In the genomic region with DNA sequence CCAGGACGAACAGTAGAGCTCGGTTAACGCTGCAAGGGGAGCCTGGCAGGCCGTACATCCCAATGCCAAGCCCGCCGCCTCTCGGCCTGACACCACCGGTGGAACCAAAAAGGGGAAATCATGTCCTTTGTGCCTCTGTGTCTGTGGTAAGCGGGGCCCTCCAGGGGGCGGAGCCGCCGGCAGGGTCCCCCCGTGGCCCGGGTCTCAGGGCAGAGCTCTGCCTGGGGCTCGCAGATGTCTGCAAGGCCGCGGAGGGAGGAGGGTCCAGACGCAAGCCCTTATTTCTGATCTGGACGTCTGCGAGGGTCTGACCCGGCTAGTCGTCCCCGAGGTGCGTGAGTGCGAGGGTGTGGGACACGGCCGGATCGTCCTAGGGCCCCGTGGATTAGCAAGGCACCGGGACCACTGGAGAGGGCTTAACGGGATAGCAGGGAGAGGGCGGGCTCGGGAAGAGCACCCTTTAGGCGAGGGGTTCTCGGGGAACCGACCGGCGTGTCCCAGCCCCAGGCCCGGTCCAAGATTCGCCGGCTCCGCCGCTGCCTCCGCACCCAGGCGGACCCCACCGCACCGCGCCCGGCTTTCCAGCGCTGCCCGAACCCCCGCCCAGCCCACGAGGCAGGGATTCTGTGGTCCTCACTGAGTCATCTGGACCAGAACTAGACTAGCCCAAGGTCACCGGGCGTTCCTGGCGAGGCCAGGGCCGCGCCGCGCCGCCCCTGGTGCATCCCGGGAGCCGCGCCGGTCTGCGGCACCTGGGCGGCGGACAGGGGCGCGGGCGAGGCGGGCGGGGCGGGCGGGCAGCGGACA, we compare ENCODE assay signal across 8 cellular contexts. TPM values are rescaled to one million over a fixed set of nuclear protein-coding genes. Genes with fewer than 3 reads are reported as not detected.
DNase-seq lines count a peak whose midpoint lies in the region; ATAC-seq, FAIRE-seq and TF ChIP-seq lines count a peak whose summit lies in the region.

No MANE protein-coding gene starts in this region.

- no peak for FAIRE-seq in RCC 7860 (lab: Jason Lieb, UNC)

- WGBS in mesodermal cell (ENCODE audit: insufficient coverage in 2 of 2), 2 experiments: 2 to 3% methylated on average over 54 to 76 of the region's 76 CpGs

- H2AFZ ChIP-seq in DND-41 (ENCODE audit: low read depth, low read length): peak overlapping the region; percentile 90

- H3K9ac ChIP-seq in DND-41 (ENCODE audit: low read depth, low read length) (peak overlapping the region; percentile 71), endocrine pancreas (ENCODE audit: control insufficient read depth, insufficient read depth, low read length) (peak overlapping the region; percentile 93)

- H3K4me2 ChIP-seq in DND-41 (ENCODE audit: insufficient read depth, low read length): peak overlapping the region; percentile 89

- H3K4me1 ChIP-seq in DND-41 (ENCODE audit: insufficient read depth, low read length) (peaks cover 32% of the 10 kb centered on the region), endocrine pancreas (ENCODE audit: control insufficient read depth, insufficient read depth, low read length) (no peaks in the 10 kb centered on the region), mesodermal cell (ENCODE audit: control insufficient read depth, insufficient read depth, low read length, poor library complexity, severe bottlenecking) (peaks cover 7% of the 10 kb centered on the region)

- H3K36me3 ChIP-seq in DND-41 (ENCODE audit: insufficient read depth, low read length) (peaks cover 8% of the 10 kb centered on the region; the same call in 1 of the 2 replicates), endocrine pancreas (ENCODE audit: control insufficient read depth, insufficient read depth, low read length) (no peaks in the 10 kb centered on the region), mesodermal cell (ENCODE audit: control insufficient read depth, insufficient read depth, low read length) (peaks cover 7% of the 10 kb centered on the region)

- peaks cover 30% of the 10 kb centered on the region for H4K20me1 ChIP-seq in DND-41 (ENCODE audit: insufficient read depth, low read length)

- peak; percentile 76 for DNase-seq in DND-41
- DNase-seq in NCI-H146 treated with DMSO at 0.1 percent for 48 hours (lab: John Stamatoyannopoulos, UW; ENCODE audit: unreplicated experiment): peak; percentile 19
- DNase-seq in activated CD8-positive, alpha-beta memory T cell treated with anti-CD3 and anti-CD28 coated beads for 4 hours (ENCODE audit: low read depth in 2 of 2): peak; percentile 14 to 18
- peak; percentile 31 to 32 for DNase-seq in stimulated activated CD8-positive, alpha-beta memory T cell treated with anti-CD3 and anti-CD28 coated beads, Interleukin-15, amount 100 ng/mL, for 48 hours (ENCODE audit: low read depth in 2 of 2)
- DNase-seq in RCC 7860 (ENCODE audit: low spot score): no peak

- peaks cover 39% of the 10 kb centered on the region for H3K79me2 ChIP-seq in DND-41 (ENCODE audit: insufficient read depth, low read length)

- H3K4me3 ChIP-seq in DND-41 (ENCODE audit: low read depth in 1 of 2, low read length in 2 of 2) (peak overlapping the region; percentile 48 to 79; a peak in 3 of 4 replicates), endocrine pancreas (ENCODE audit: control insufficient read depth, insufficient read depth, low read length) (no peak overlapping the region), mesodermal cell (ENCODE audit: extremely low read depth, insufficient read depth, low read length, poor library complexity, severe bottlenecking) (peak overlapping the region; percentile 75)

- ATAC-seq in DND-41 (ENCODE audit: insufficient read depth, low read depth): peak; percentile 50
- ATAC-seq in GM21825 (IDR thresholded peaks at IDR 0.05; ENCODE audit: unreplicated experiment): peak; percentile 20

- peak overlapping the region; percentile 83 for H3K27ac ChIP-seq in DND-41 (ENCODE audit: low read length)
- peak overlapping the region; percentile 96 for H3K27ac ChIP-seq in mesodermal cell (ENCODE audit: low read depth, low read length, severe bottlenecking)

- H3K27me3 ChIP-seq in DND-41 (ENCODE audit: insufficient read depth, low read length, poor library complexity): no peaks in the 10 kb centered on the region
- H3K27me3 ChIP-seq in endocrine pancreas (ENCODE audit: control insufficient read depth, insufficient read depth, low read length): no peaks in the 10 kb centered on the region

- TF ChIP-seq CTCF in DND-41 (IDR thresholded peaks at IDR 0.05; ENCODE audit: borderline replicate concordance, extremely low read depth, low read length, poor library complexity, severe bottlenecking): peak; percentile 61

- no peaks in the 10 kb centered on the region for H3K9me3 ChIP-seq in DND-41 (ENCODE audit: insufficient read depth, low read length, severe bottlenecking)
- H3K9me3 ChIP-seq in endocrine pancreas (ENCODE audit: control insufficient read depth, low read length): no peaks in the 10 kb centered on the region
- no peaks in the 10 kb centered on the region for H3K9me3 ChIP-seq in mesodermal cell (ENCODE audit: control insufficient read depth, low read length)

RNA-seq across cellular contexts. Expression of a gene that starts 0.9 kb away (rescaled TPM):
- polyA plus RNA-seq in mesodermal cell (2013, experiment 1 of 2): 20.5 TPM
- 20.0 TPM for polyA plus RNA-seq in mesodermal cell (2013, experiment 2 of 2)
